ENCODE assay signal across 15 cellular contexts in genomic region chr1:56506951-56507437, GRCh38.
DNase-seq lines count a peak whose midpoint lies in the region; ATAC-seq and TF ChIP-seq lines count a peak whose summit lies in the region.
"Had no signal": no experiment of that assay in that cellular context is flagged by ENCODE, and none has a peak within 500 bp of the region (broad histone marks: within the 10 kb centered on the region; RNA-seq: fewer than 3 reads in every experiment).

No MANE protein-coding gene starts in this region.

- intact Hi-C loops in dendritic cell treated with granulocyte-macrophage colony-stimulating factor and Interleukin-4, amounts not matched to agents 40 ng/mL and 50 ng/mL, for 4 days (cut with micrococcal nuclease): loop anchor here (5.0 to 10.0 kb wide), 3 partner anchors 35 to 282 kb away; no protein-coding TSS in a partner anchor
- intact Hi-C loops in lower lobe of right lung (cut with DNase I): no loop called here

- no peaks in the 10 kb centered on the region for H3K27me3 ChIP-seq in lower lobe of right lung (ENCODE audit: low read depth)
- no peaks in the 10 kb centered on the region for H3K27me3 ChIP-seq in subcutaneous abdominal adipose tissue (ENCODE audit: control insufficient read depth in 5 of 5, insufficient read depth in 4 of 5, low read length in 5 of 5)

- H3K4me1 Mint-ChIP-seq in dendritic cell treated with granulocyte-macrophage colony-stimulating factor and Interleukin-4, amounts not matched to agents 40 ng/mL and 50 ng/mL, for 4 days (ENCODE audit: low read depth): peaks cover 90% of the 10 kb centered on the region

- no peaks in the 10 kb centered on the region for H3K27me3 Mint-ChIP-seq in dendritic cell treated with granulocyte-macrophage colony-stimulating factor and Interleukin-4, amounts not matched to agents 40 ng/mL and 50 ng/mL, for 4 days

- no peak for TF ChIP-seq CTCF in lower lobe of right lung (IDR thresholded peaks at IDR 0.05)

- H3K27ac Mint-ChIP-seq in dendritic cell treated with granulocyte-macrophage colony-stimulating factor and Interleukin-4, amounts not matched to agents 40 ng/mL and 50 ng/mL, for 4 days: peak overlapping the region; percentile 26

- no peak for ATAC-seq in lower lobe of right lung
- ATAC-seq in GM18867 (IDR thresholded peaks at IDR 0.05; ENCODE audit: unreplicated experiment): no peak

- H3K4me3 Mint-ChIP-seq in dendritic cell treated with granulocyte-macrophage colony-stimulating factor and Interleukin-4, amounts not matched to agents 40 ng/mL and 50 ng/mL, for 4 days: no peak overlapping the region

- peak overlapping the region; percentile 5 for H3K27ac ChIP-seq in lower lobe of right lung
- H3K27ac ChIP-seq in subcutaneous abdominal adipose tissue (ENCODE audit: low read depth, low read length): peak overlapping the region; percentile 60
- H3K27ac ChIP-seq: VCaP had no signal

- no peaks in the 10 kb centered on the region for H3K9me3 Mint-ChIP-seq in dendritic cell treated with granulocyte-macrophage colony-stimulating factor and Interleukin-4, amounts not matched to agents 40 ng/mL and 50 ng/mL, for 4 days

- DNase-seq in SHP77 treated with DMSO at 0.1 percent for 48 hours (lab: John Stamatoyannopoulos, UW) (peak; percentile 12), SHP77 (lab: John Stamatoyannopoulos, UW) (no peak), lower lobe of right lung (no peak), NCI-H2196 (lab: John Stamatoyannopoulos, UW; ENCODE audit: unreplicated experiment) (no peak), epidermal melanocyte (ENCODE audit: insufficient read length, low spot score) (no peak)
- DNase-seq: amniotic stem cell; DMS79; NCI-H1105 treated with DMSO at 0.1 percent for 48 hours; NCI-H446 treated with DMSO at 0.1 percent for 48 hours; stimulated activated CD4-positive, alpha-beta T cell treated with anti-CD3 and anti-CD28 coated beads, Interleukin-4, amount 100 ng/mL, for 1 hour; stimulated activated CD8-positive, alpha-beta memory T cell treated with anti-CD3 and anti-CD28 coated beads, Interleukin-4, amount 100 ng/mL, for 48 hours had no signal

- H3K9me3 ChIP-seq in lower lobe of right lung (no peaks in the 10 kb centered on the region), subcutaneous abdominal adipose tissue (ENCODE audit: control insufficient read depth in 5 of 5, low read length in 5 of 5) (no peaks in the 10 kb centered on the region)

- peaks cover 86% of the 10 kb centered on the region for H3K36me3 Mint-ChIP-seq in dendritic cell treated with granulocyte-macrophage colony-stimulating factor and Interleukin-4, amounts not matched to agents 40 ng/mL and 50 ng/mL, for 4 days (ENCODE audit: low read depth)

- no peak overlapping the region for H3K9ac ChIP-seq in subcutaneous abdominal adipose tissue (ENCODE audit: low read length in 5 of 5)

- H3K4me3 ChIP-seq in lower lobe of right lung (no peak overlapping the region), subcutaneous abdominal adipose tissue (ENCODE audit: low read depth in 1 of 5, low read length in 5 of 5) (no peak overlapping the region)

- peaks cover 76% of the 10 kb centered on the region for H3K36me3 ChIP-seq in lower lobe of right lung
- H3K36me3 ChIP-seq in subcutaneous abdominal adipose tissue (ENCODE audit: control insufficient read depth in 5 of 5, insufficient read depth in 5 of 5, low read length in 5 of 5): peaks cover 18 to 88% (median 56%) of the 10 kb centered on the region in 5 donors

- H3K4me1 ChIP-seq in lower lobe of right lung (peaks cover 79% of the 10 kb centered on the region), subcutaneous abdominal adipose tissue (ENCODE audit: control insufficient read depth in 5 of 5, insufficient read depth in 5 of 5, low read length in 5 of 5) (peaks cover 16 to 73% (median 49%) of the 10 kb centered on the region in 5 donors)
